7 cellular contexts compared by ENCODE assay signal in genomic region chr1:78650114-78650513, GRCh38. TPM values are rescaled to one million over a fixed set of nuclear protein-coding genes. Genes with fewer than 3 reads are reported as not detected.
A peak's percentile ranks its signal among the peaks of the same experiment; 100 is the strongest.
DNase-seq lines count a peak whose midpoint lies in the region; ATAC-seq and TF ChIP-seq lines count a peak whose summit lies in the region.

No MANE protein-coding gene starts in this region.

- H2AFZ ChIP-seq in SK-N-SH (ENCODE audit: low read depth) = peak overlapping the region; percentile 85

- TF ChIP-seq CTCF in SK-N-SH (IDR thresholded peaks at IDR 0.05) (no peak), stomach (IDR thresholded peaks at IDR 0.05) (no peak), nephron progenitor cell (IDR thresholded peaks at IDR 0.05) (no peak), WTC11 (IDR thresholded peaks at IDR 0.05) (no peak)

- H3K4me1 ChIP-seq in SK-N-SH (ENCODE audit: control insufficient read depth in 1 of 2, insufficient read depth in 2 of 2, low read depth in 1 of 2, low read length in 1 of 2) = peaks cover 0 to 8% of the 10 kb centered on the region in 2 experiments; a peak in 2 of 4 replicates
- H3K4me1 ChIP-seq in stomach = peaks cover 0 to 52% (median 25%) of the 10 kb centered on the region in 4 donors

- H3K27ac Mint-ChIP-seq in nephron progenitor cell = no peak overlapping the region
- H3K27ac Mint-ChIP-seq in WTC11 = no peak overlapping the region

- TF ChIP-seq RAD21 in SK-N-SH (IDR thresholded peaks at IDR 0.05; ENCODE audit: low read length) = no peak

- H3K36me3 Mint-ChIP-seq in nephron progenitor cell (ENCODE audit: low read depth) = no peaks in the 10 kb centered on the region
- H3K36me3 Mint-ChIP-seq in WTC11 = peaks cover 7% of the 10 kb centered on the region

- H3K9me3 Mint-ChIP-seq in nephron progenitor cell (peaks cover 26% of the 10 kb centered on the region), WTC11 (peaks cover 36% of the 10 kb centered on the region)

- no peak for TF ChIP-seq POLR2A in stomach (IDR thresholded peaks at IDR 0.05)

- H3K4me2 ChIP-seq in SK-N-SH = peak overlapping the region; percentile 62

- TF ChIP-seq EP300 in SK-N-SH (IDR thresholded peaks at IDR 0.05; ENCODE audit: borderline replicate concordance in 1 of 2, low read depth in 1 of 2, low read length in 1 of 2) = no peak
- TF ChIP-seq EP300 in stomach (IDR thresholded peaks at IDR 0.05) = no peak

- H3K9ac ChIP-seq in SK-N-SH = 0 out of 2 replicates have a peak overlapping the region, but pooled peaks have one; percentile 4

- WGBS in SK-N-SH (ENCODE audit: low lambda C conversion rate) = 88% methylated on average over 4 of the region's 4 CpGs
- 23 to 46% (median 33%) methylated on average over 4 of the region's 4 CpGs for WGBS in stomach, 5 donors

- H3K27ac ChIP-seq in SK-N-SH (ENCODE audit: low read depth in 2 of 2, low read length in 1 of 2) (no peak overlapping the region; a peak in 2 of 4 replicates), stomach (peak overlapping the region in 4 of 5 donors; percentile 61 to 73 (median 66))

- no peaks in the 10 kb centered on the region for H4K20me1 ChIP-seq in SK-N-SH (ENCODE audit: insufficient read depth)

- POLR2A ChIA-PET in SK-N-SH (lab: Yijun Ruan, JAX) (no interaction called here), WTC11 (lab: Charles Lee) (no interaction called here)

- H3K9me3 ChIP-seq in SK-N-SH = no peaks in the 10 kb centered on the region
- peaks cover 0 to 16% (median 0%) of the 10 kb centered on the region in 4 donors for H3K9me3 ChIP-seq in stomach

- H3K27me3 ChIP-seq in SK-N-SH (ENCODE audit: insufficient read depth) (no peaks in the 10 kb centered on the region), stomach (no peaks in the 10 kb centered on the region)

- DNase-seq in SK-N-SH = no peak
- DNase-seq in glomerular visceral epithelial cell (ENCODE audit: extremely low spot score) = peak; percentile 17
- no peak for DNase-seq in stomach
- no peak for DNase-seq in nephron progenitor cell
- DNase-seq in WTC11 (ENCODE audit: low spot score) = no peak

- intact Hi-C loops in stomach (cut with DNase I; ENCODE audit: low total_unique reads) = no loop called here

- H3K4me3 Mint-ChIP-seq in nephron progenitor cell (no peak overlapping the region), WTC11 (no peak overlapping the region)

- no peaks in the 10 kb centered on the region for H3K9me2 ChIP-seq in SK-N-SH

- H3K79me2 ChIP-seq in SK-N-SH (ENCODE audit: insufficient read depth) = no peaks in the 10 kb centered on the region

- H3K4me1 Mint-ChIP-seq in nephron progenitor cell (no peaks in the 10 kb centered on the region), WTC11 (no peaks in the 10 kb centered on the region)

- peaks cover 13% of the 10 kb centered on the region for H3K27me3 Mint-ChIP-seq in nephron progenitor cell (ENCODE audit: low read depth, poor library complexity)
- peaks cover 26% of the 10 kb centered on the region for H3K27me3 Mint-ChIP-seq in WTC11 (ENCODE audit: low read depth)

- CTCF ChIA-PET in SK-N-SH (lab: Yijun Ruan, JAX) = no interaction called here
- CTCF ChIA-PET in WTC11 (lab: Charles Lee) = no interaction called here

- H3K4me3 ChIP-seq in SK-N-SH (ENCODE audit: low read depth in 2 of 2, low read length in 1 of 2) (peak overlapping the region; percentile 36 to 46; a peak in 2 of 4 replicates), stomach (peak overlapping the region; percentile 36 to 45 (median 39))

- H3F3A ChIP-seq in SK-N-SH (replicated peaks; ENCODE audit: insufficient read depth) = no peaks in the 10 kb centered on the region

- ATAC-seq in GM18907 (IDR thresholded peaks at IDR 0.05; ENCODE audit: unreplicated experiment) = peak; percentile 36
- ATAC-seq in WTC11 = no peak
- ATAC-seq in GM18517 (IDR thresholded peaks at IDR 0.05; ENCODE audit: unreplicated experiment) = no peak

- H3K36me3 ChIP-seq in SK-N-SH (replicated peaks in 1 of 2; ENCODE audit: control insufficient read depth in 1 of 2, insufficient read depth in 2 of 2, low read length in 1 of 2) (peaks cover 3 to 4% of the 10 kb centered on the region in 2 experiments), stomach (peaks cover 0 to 5% (median 3%) of the 10 kb centered on the region in 4 donors)

TF ChIP-seq in SK-N-SH, 30 proteins besides CTCF, POLR2A, EP300 and RAD21 (continues in another document):
- TF ChIP-seq PBX3 (IDR thresholded peaks at IDR 0.05) (no peak; the same call in 1 of the 2 replicates), EZH2phosphoT487 (IDR thresholded peaks at IDR 0.05; ENCODE audit: borderline replicate concordance, low read depth) (no peak), MEF2A (IDR thresholded peaks at IDR 0.05; ENCODE audit: borderline replicate concordance, low read depth) (no peak), YY1 (IDR thresholded peaks at IDR 0.05; ENCODE audit: low read depth) (no peak), MXI1 (IDR thresholded peaks at IDR 0.05; ENCODE audit: low read depth, low read length) (no peak), USF2 (IDR thresholded peaks at IDR 0.05; ENCODE audit: borderline replicate concordance, low read depth, low read length) (no peak), USF1 (IDR thresholded peaks at IDR 0.05; ENCODE audit: borderline replicate concordance, low read depth) (no peak)

TF ChIP-seq in WTC11, 78 proteins besides CTCF, POLR2A, EP300 and RAD21:
- TF ChIP-seq ERG (CRISPR knock-in tag; IDR thresholded peaks at IDR 0.05) (no peak), ATF2 (CRISPR knock-in tag; IDR thresholded peaks at IDR 0.05; ENCODE audit: borderline replicate concordance, low read depth) (no peak), ZNF263 (CRISPR knock-in tag; IDR thresholded peaks at IDR 0.05; ENCODE audit: low read depth) (no peak), USF1 (CRISPR knock-in tag; IDR thresholded peaks at IDR 0.05) (no peak)

RNA-seq across cellular contexts. Expression of gene IFI44, which starts 0.5 kb away (rescaled TPM):
- polyA plus RNA-seq in SK-N-SH (2012; rRNA removed) (6.5 and 8.7 TPM in 2 replicates), stomach (10 to 100 TPM; 17.8 to 27.4 (median 23.8) TPM)
- polyA plus RNA-seq in SK-N-SH (2012; cell fraction: cytosol; rRNA removed) = 7.8 and 9.4 TPM in 2 replicates
- 4.9 and 14.3 TPM in 2 replicates for polyA plus RNA-seq in SK-N-SH (2012; cell fraction: nucleus; rRNA removed)
- total RNA-seq in stomach (10 to 100 TPM in 4 of 5 donors, not detected in 1; 14.3 to 62.2 (median 21.8) TPM), WTC11 (2021) (0.15 TPM in 1 of 3 replicates, not detected in the others)

RNA-seq across cellular contexts. Expression of gene IFI44L, which starts 29.9 kb away (rescaled TPM):
- polyA plus RNA-seq in SK-N-SH (2012; rRNA removed) (1.1 TPM in 2 replicates), stomach (1 to 10 TPM; 2.9 to 6.9 (median 4.9) TPM)
- 1.4 and 1.8 TPM in 2 replicates for polyA plus RNA-seq in SK-N-SH (2012; cell fraction: cytosol; rRNA removed)
- 1.5 and 2.8 TPM in 2 replicates for polyA plus RNA-seq in SK-N-SH (2012; cell fraction: nucleus; rRNA removed)
- total RNA-seq in stomach (10 to 100 TPM in 1 of 5 donors, 1 to 10 TPM in 3, under 1 TPM in 1; 0.29 to 27.4 (median 7.0) TPM), WTC11 (2021) (0.13 to 0.53 TPM (median 0.21 TPM) in 3 replicates)

Comparison
In these comparisons a context has a peak if more than half of its experiments do, and no peak if none do; other contexts are left out.
1. H3K27ac ChIP-seq: peak in stomach (4 of 5); none in SK-N-SH (0 of 2).